In genomic region chr9:96585426-96585825, GRCh38 we compare ENCODE assay signal across 2 cellular contexts.
TF ChIP-seq lines count a peak whose summit lies in the region.

No MANE protein-coding gene starts in this region.

TF ChIP-seq in GM23338, 12 proteins besides CTCF, POLR2A, EP300 and RAD21:
- no peak for TF ChIP-seq EZH2phosphoT487 (IDR thresholded peaks at IDR 0.05; ENCODE audit: unreplicated experiment)
- TF ChIP-seq STAT1 (IDR thresholded peaks at IDR 0.05; ENCODE audit: unreplicated experiment), result no peak
- TF ChIP-seq JUNB (IDR thresholded peaks at IDR 0.05; ENCODE audit: unreplicated experiment), result no peak
- TF ChIP-seq ZNF114 (CRISPR knock-in tag; IDR thresholded peaks at IDR 0.05), result no peak
- TF ChIP-seq NANOG (IDR thresholded peaks at IDR 0.05; ENCODE audit: borderline replicate concordance), result no peak
- no peak for TF ChIP-seq POLR2AphosphoS5 (IDR thresholded peaks at IDR 0.05; ENCODE audit: low read depth)
- no peak for TF ChIP-seq ZNF331 (CRISPR knock-in tag; IDR thresholded peaks at IDR 0.05; ENCODE audit: low read depth)
- no peak for TF ChIP-seq ETS1 (IDR thresholded peaks at IDR 0.05)
- TF ChIP-seq CREB1 (CRISPR knock-in tag; IDR thresholded peaks at IDR 0.05; ENCODE audit: low read depth), result no peak
- no peak for TF ChIP-seq REST (IDR thresholded peaks at IDR 0.05; ENCODE audit: unreplicated experiment)
- TF ChIP-seq EZH2 (IDR thresholded peaks at IDR 0.05; ENCODE audit: low read depth, unreplicated experiment), result no peak
- TF ChIP-seq ZNF462 (CRISPR knock-in tag; IDR thresholded peaks at IDR 0.05), result no peak

TF ChIP-seq in HepG2, 621 proteins besides CTCF, POLR2A, EP300 and RAD21:
- TF ChIP-seq TFDP2 (CRISPR knock-in tag; IDR thresholded peaks at IDR 0.05) (no peak), ZUFSP (CRISPR knock-in tag; IDR thresholded peaks at IDR 0.05; ENCODE audit: borderline replicate concordance) (no peak), PBX2 (CRISPR knock-in tag; IDR thresholded peaks at IDR 0.05) (no peak), DMTF1 (CRISPR knock-in tag; IDR thresholded peaks at IDR 0.05) (no peak), HNF1B (CRISPR knock-in tag; IDR thresholded peaks at IDR 0.05) (no peak), TOPORS (CRISPR knock-in tag; IDR thresholded peaks at IDR 0.05) (no peak)
